In genomic region chr6:159172066-159172465, GRCh38 we compare ENCODE assay signal across 24 cellular contexts. TPM values are rescaled to one million over a fixed set of nuclear protein-coding genes. Genes with fewer than 3 reads are reported as not detected.
DNase-seq lines count a peak whose midpoint lies in the region; TF ChIP-seq lines count a peak whose summit lies in the region.
"Had no signal": no experiment of that assay in that cellular context is flagged by ENCODE, and none has a peak within 500 bp of the region (broad histone marks: within the 10 kb centered on the region; RNA-seq: fewer than 3 reads in every experiment).

No MANE protein-coding gene starts in this region.

- no peak for TF ChIP-seq CTCF in MM.1S (IDR thresholded peaks at IDR 0.05; ENCODE audit: low read length)

- no peaks in the 10 kb centered on the region for H3K36me3 ChIP-seq in MG63
- H3K36me3 ChIP-seq in MM.1S (replicated peaks; ENCODE audit: insufficient read depth, low read length) = no peaks in the 10 kb centered on the region
- H3K36me3 ChIP-seq: BE2C had no signal

- no peak overlapping the region for H3K27ac ChIP-seq in MM.1S (ENCODE audit: low read length)
- H3K27ac ChIP-seq: 22Rv1 had no signal

- H3K9me3 ChIP-seq in MG63 (no peaks in the 10 kb centered on the region), MM.1S (replicated peaks; ENCODE audit: insufficient read depth, low read length) (no peaks in the 10 kb centered on the region)
- H3K9me3 ChIP-seq: BE2C had no signal

- no peaks in the 10 kb centered on the region for H3F3A ChIP-seq in MM.1S (ENCODE audit: insufficient read depth, low read length)

- H3K27me3 ChIP-seq in MG63 (peaks cover 14% of the 10 kb centered on the region; the same call in 1 of the 2 replicates), MM.1S (replicated peaks; ENCODE audit: insufficient read depth, low read length) (peaks cover 11% of the 10 kb centered on the region)

- H2AFZ ChIP-seq in MM.1S (ENCODE audit: low read length) = no peak overlapping the region

- H3K9ac ChIP-seq in MM.1S (ENCODE audit: low read length) = no peak overlapping the region

- H3K9me2 ChIP-seq in MM.1S (replicated peaks; ENCODE audit: insufficient read depth, low read length) = no peaks in the 10 kb centered on the region

- no peaks in the 10 kb centered on the region for H3K4me1 ChIP-seq in MM.1S (ENCODE audit: low read length)
- H3K4me1 ChIP-seq: BE2C had no signal

- no peaks in the 10 kb centered on the region for H4K20me1 ChIP-seq in MM.1S (ENCODE audit: insufficient read depth, low read length)

- H3K4me2 ChIP-seq in MM.1S (ENCODE audit: low read depth, low read length) = no peak overlapping the region

- H3K79me2 ChIP-seq in MM.1S (ENCODE audit: low read length) = no peaks in the 10 kb centered on the region

- DNase-seq in AG08395 (ENCODE audit: low spot score) (peak; percentile 38), MG63 (peak; percentile 58), dedifferentiated amniotic fluid mesenchymal stem cell (ENCODE audit: extremely low spot score) (peak; percentile 40), fibroblast of the conjunctiva (ENCODE audit: low read depth) (peak; percentile 43), MM.1S (no peak), CD1c-positive myeloid dendritic cell (ENCODE audit: extremely low spot score) (no peak), HCEC 1CT (no peak)
- DNase-seq in activated CD8-positive, alpha-beta memory T cell treated with anti-CD3 and anti-CD28 coated beads for 24 hours = no peak
- DNase-seq: BE2C; CD4-positive, alpha-beta T cell; DMS153; GF-D8; KBM-7; NCI-H1048; NCI-H1436; NCI-H1930; NCI-H226; NCI-H524; NCI-H82; PC-3; RPMI8226; SHP77 treated with DMSO at 0.1 percent for 48 hours had no signal

- H3K4me3 ChIP-seq in MG63 (no peak overlapping the region), MM.1S (ENCODE audit: low read length) (no peak overlapping the region)

RNA-seq across cellular contexts. Expression of gene FNDC1, which starts 2.9 kb away (rescaled TPM):
- 0.05 TPM in 1 of 2 replicates, not detected in the other for total RNA-seq in MG63 (2014; rRNA removed; shearing (Covaris generic); ENCODE audit: low replicate concordance)
- total RNA-seq: CD4-positive, alpha-beta T cell; HepG2; PC-3 had no signal

Comparison
In these comparisons a context has a peak if more than half of its experiments do, and no peak if none do; other contexts are left out.
1. DNase-seq: peak in AG08395 (single experiment), MG63 (single experiment), dedifferentiated amniotic fluid mesenchymal stem cell (single experiment) and fibroblast of the conjunctiva (single experiment); none in MM.1S (single experiment), CD1c-positive myeloid dendritic cell (single experiment), HCEC 1CT (single experiment) and activated CD8-positive, alpha-beta memory T cell treated with anti-CD3 and anti-CD28 coated beads for 24 hours (single experiment).